In genomic region chr22:22021160-22021750, GRCh38 we compare ENCODE assay signal across 1 cellular context.
TF ChIP-seq lines count a peak whose summit lies in the region.

No MANE protein-coding gene starts in this region.

TF ChIP-seq in WTC11, 78 proteins besides CTCF, POLR2A, EP300 and RAD21 (continued from another document):
- TF ChIP-seq SP1 (CRISPR knock-in tag; conservative IDR thresholded peaks at IDR 0.05) (no peak), ZNF263 (CRISPR knock-in tag; IDR thresholded peaks at IDR 0.05; ENCODE audit: low read depth) (no peak), SOX15 (CRISPR knock-in tag; IDR thresholded peaks at IDR 0.05) (no peak), PREB (CRISPR knock-in tag; IDR thresholded peaks at IDR 0.05; ENCODE audit: borderline replicate concordance) (no peak)
TF ChIP-seq in WTC11: peak in this region for 0.
